Comparison of ENCODE assay signal across 18 cellular contexts in the genomic region with DNA sequence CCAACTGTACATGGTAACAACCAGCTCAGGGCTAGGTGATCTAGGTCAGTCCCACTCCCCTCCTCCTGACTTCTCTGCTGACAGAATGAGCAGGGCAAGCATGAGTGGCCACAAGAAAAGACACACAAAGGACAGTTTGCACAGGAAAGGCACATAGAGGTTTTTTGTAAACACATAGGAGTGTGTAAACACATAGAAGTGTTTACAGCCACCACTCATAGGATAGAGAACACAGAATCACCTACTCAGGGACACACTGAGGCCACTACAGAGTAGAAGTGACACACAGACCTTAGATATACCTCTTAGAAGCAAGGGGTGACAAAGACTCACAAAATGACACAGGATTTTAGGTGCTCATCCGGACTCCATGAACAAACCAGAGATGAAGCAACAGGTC.
"Had no signal": no experiment of that assay in that cellular context is flagged by ENCODE, and none has a peak within 500 bp of the region (broad histone marks: within the 10 kb centered on the region; RNA-seq: fewer than 3 reads in every experiment).

No MANE protein-coding gene starts in this region.

- DNase-seq: activated naive CD4-positive, alpha-beta T cell treated with anti-CD3 and anti-CD28 coated beads, Interleukin-2, amount 50 U/mL, for 16 hours; amniotic stem cell; body of pancreas; central memory CD4-positive, alpha-beta T cell; kidney; occipital lobe; right cardiac atrium; small intestine; stimulated activated CD4-positive, alpha-beta T cell treated with anti-CD3 and anti-CD28 coated beads, Interleukin-4, amount 100 ng/mL, for 4 hours; stimulated activated CD8-positive, alpha-beta memory T cell treated with anti-CD3 and anti-CD28 coated beads, Interleukin-4, amount 100 ng/mL, for 48 hours; stimulated activated naive CD8-positive, alpha-beta T cell treated with anti-CD3 and anti-CD28 coated beads, Interleukin-15, Interleukin-2, amounts not matched to agents 100 U/mL and 50 U/mL, for 24 hours; T-helper 9 cell; transverse colon had no signal

- H3K4me3 ChIP-seq: body of pancreas, coronary artery, esophagus muscularis mucosa, hepatocyte, transverse colon had no signal

- H3K27ac Mint-ChIP-seq: activated T-helper 17 cell treated with anti-CD3 and anti-CD28 coated beads, Interleukin-2, amount 50 U/mL, for 72 hours; nephron had no signal

- H2AFZ ChIP-seq: hepatocyte had no signal

- H3K9me3 Mint-ChIP-seq: activated T-helper 17 cell treated with anti-CD3 and anti-CD28 coated beads, Interleukin-2, amount 50 U/mL, for 72 hours; nephron had no signal

- H3K27ac ChIP-seq: body of pancreas, coronary artery, esophagus muscularis mucosa, hepatocyte, transverse colon had no signal

- H3K27me3 Mint-ChIP-seq: activated T-helper 17 cell treated with anti-CD3 and anti-CD28 coated beads, Interleukin-2, amount 50 U/mL, for 72 hours had no signal

- H3K4me3 Mint-ChIP-seq: activated T-helper 17 cell treated with anti-CD3 and anti-CD28 coated beads, Interleukin-2, amount 50 U/mL, for 72 hours; nephron had no signal

- H3K27me3 ChIP-seq: body of pancreas, esophagus muscularis mucosa, hepatocyte, transverse colon had no signal

- H3K9me3 ChIP-seq: body of pancreas, esophagus muscularis mucosa, transverse colon had no signal
